ENCODE assay signal across 7 cellular contexts in genomic region chr16:20910781-20911321, GRCh38. TPM values are rescaled to one million over a fixed set of nuclear protein-coding genes. Genes with fewer than 3 reads are reported as not detected.
DNase-seq lines count a peak whose midpoint lies in the region; ATAC-seq and TF ChIP-seq lines count a peak whose summit lies in the region.

No MANE protein-coding gene starts in this region.

- peak overlapping the region; percentile 95 to 100 for H3K27ac ChIP-seq in thoracic aorta

- intact Hi-C loops in left ventricle myocardium superior (cut with micrococcal nuclease), result no loop called here

- no peaks in the 10 kb centered on the region for H3K9me3 ChIP-seq in thoracic aorta

- DNase-seq in LHCN-M2 (ENCODE audit: low read depth) (peak; percentile 93), left ventricle myocardium superior (no peak), thoracic aorta (ENCODE audit: low spot score) (no peak), HuH-7 (ENCODE audit: low spot score) (no peak), NCI-H510A (lab: John Stamatoyannopoulos, UW) (no peak)

- no peaks in the 10 kb centered on the region for H3K27me3 ChIP-seq in thoracic aorta (replicated peaks; ENCODE audit: insufficient read depth)

- peak overlapping the region; percentile 16 for H3K4me3 ChIP-seq in thoracic aorta

- H3K4me1 ChIP-seq in thoracic aorta (ENCODE audit: control insufficient read depth in 1 of 2, low read depth in 2 of 2), result peaks cover 41 to 85% of the 10 kb centered on the region in 2 donors

- no peaks in the 10 kb centered on the region for H3K36me3 ChIP-seq in thoracic aorta

- H3K27ac Mint-ChIP-seq in activated T-helper 17 cell treated with anti-CD3 and anti-CD28 coated beads, Interleukin-2, amount 50 U/mL, for 72 hours, result peak overlapping the region; percentile 92

- H3K36me3 Mint-ChIP-seq in activated T-helper 17 cell treated with anti-CD3 and anti-CD28 coated beads, Interleukin-2, amount 50 U/mL, for 72 hours (ENCODE audit: low read depth), result peaks cover 7% of the 10 kb centered on the region

- H3K4me3 Mint-ChIP-seq in activated T-helper 17 cell treated with anti-CD3 and anti-CD28 coated beads, Interleukin-2, amount 50 U/mL, for 72 hours, result peak overlapping the region; percentile 70

- peaks cover 6% of the 10 kb centered on the region for H3K4me1 Mint-ChIP-seq in activated T-helper 17 cell treated with anti-CD3 and anti-CD28 coated beads, Interleukin-2, amount 50 U/mL, for 72 hours

- no peaks in the 10 kb centered on the region for H3K9me3 Mint-ChIP-seq in activated T-helper 17 cell treated with anti-CD3 and anti-CD28 coated beads, Interleukin-2, amount 50 U/mL, for 72 hours

- peak; percentile 86 for ATAC-seq in activated T-helper 17 cell treated with anti-CD3 and anti-CD28 coated beads, Interleukin-2, amount 50 U/mL, for 72 hours (replicated peaks)
- ATAC-seq in left ventricle myocardium superior (peak; percentile 62), thoracic aorta (ENCODE audit: insufficient number of reproducible peaks, low FRiP score, low read depth) (peak; percentile 61), GM21717 (IDR thresholded peaks at IDR 0.05; ENCODE audit: unreplicated experiment) (no peak)

- H3K27me3 Mint-ChIP-seq in activated T-helper 17 cell treated with anti-CD3 and anti-CD28 coated beads, Interleukin-2, amount 50 U/mL, for 72 hours, result no peaks in the 10 kb centered on the region

- no peak for TF ChIP-seq CTCF in thoracic aorta (IDR thresholded peaks at IDR 0.05)

RNA-seq across cellular contexts. Expression of gene LYRM1, which starts 10.3 kb away (rescaled TPM):
- 80.2 and 87.4 TPM in 2 replicates for total RNA-seq in LHCN-M2 (2014; rRNA removed)
- 44.3 TPM for polyA plus RNA-seq in LHCN-M2 (2012)
- total RNA-seq in activated T-helper 17 cell treated with anti-CD3 and anti-CD28 coated beads, Interleukin-2, amount 50 U/mL, for 72 hours, result 10 to 100 TPM; 21.0 to 39.7 TPM
- total RNA-seq in left ventricle myocardium superior, result 71.5 TPM
- total RNA-seq in thoracic aorta, result 10 to 100 TPM; 18.7 to 34.9 TPM

RNA-seq across cellular contexts. Expression of gene DCUN1D3, which starts 10.7 kb away (rescaled TPM):
- 28.2 and 30.0 TPM in 2 replicates for total RNA-seq in LHCN-M2 (2014; rRNA removed)
- 11.8 TPM for polyA plus RNA-seq in LHCN-M2 (2012)
- total RNA-seq in activated T-helper 17 cell treated with anti-CD3 and anti-CD28 coated beads, Interleukin-2, amount 50 U/mL, for 72 hours, result 10 to 100 TPM; 14.7 to 25.0 TPM
- 16.5 TPM for total RNA-seq in left ventricle myocardium superior
- total RNA-seq in thoracic aorta, result 10 to 100 TPM; 25.3 to 28.0 TPM
